ENCODE assay signal across 1 cellular context in genomic region chr7:150388709-150389531, GRCh38.
TF ChIP-seq lines count a peak whose summit lies in the region.

No MANE protein-coding gene starts in this region.

TF ChIP-seq in HepG2, 621 proteins besides CTCF, POLR2A, EP300 and RAD21 (continued from another document and continues in another):
- TF ChIP-seq ZNF710 (CRISPR knock-in tag; IDR thresholded peaks at IDR 0.05; ENCODE audit: borderline replicate concordance) (peak; percentile 94), BRD4 (CRISPR knock-in tag; IDR thresholded peaks at IDR 0.05) (peak; percentile 65; the same call in 1 of the 2 replicates), DBP (CRISPR knock-in tag; IDR thresholded peaks at IDR 0.05; ENCODE audit: not compliant biosample characterization) (no peak), BATF2 (CRISPR knock-in tag; IDR thresholded peaks at IDR 0.05) (no peak), MBD4 (IDR thresholded peaks at IDR 0.05; ENCODE audit: borderline replicate concordance, low read length) (no peak), RELA (CRISPR knock-in tag; IDR thresholded peaks at IDR 0.05) (peak; percentile 95; the same call in 1 of the 2 replicates), ZNF30 (CRISPR knock-in tag; IDR thresholded peaks at IDR 0.05) (no peak), ZNF816 (CRISPR knock-in tag; IDR thresholded peaks at IDR 0.05; ENCODE audit: borderline replicate concordance) (no peak), ZSCAN31 (CRISPR knock-in tag; IDR thresholded peaks at IDR 0.05; ENCODE audit: low read depth) (peak; percentile 96), CEBPB (IDR thresholded peaks at IDR 0.05; ENCODE audit: borderline replicate concordance, low read depth, low read length) (peak; percentile 98), SMARCC2 (IDR thresholded peaks at IDR 0.05) (no peak), GABPA (IDR thresholded peaks at IDR 0.05; ENCODE audit: low read depth, low read length) (no peak), GABPA (CRISPR knock-in tag; IDR thresholded peaks at IDR 0.05; ENCODE audit: low read depth) (no peak), ZNF790 (CRISPR knock-in tag; IDR thresholded peaks at IDR 0.05; ENCODE audit: borderline replicate concordance) (no peak), MLXIP (CRISPR knock-in tag; IDR thresholded peaks at IDR 0.05; ENCODE audit: borderline replicate concordance) (no peak), ARHGAP35 (CRISPR knock-in tag; IDR thresholded peaks at IDR 0.05; ENCODE audit: borderline replicate concordance) (peak; percentile 64; the same call in 1 of the 2 replicates), KDM4B (CRISPR knock-in tag; IDR thresholded peaks at IDR 0.05) (no peak; the same call in 1 of the 2 replicates), ZNF547 (CRISPR knock-in tag; IDR thresholded peaks at IDR 0.05) (peak; percentile 80), KLF11 (CRISPR knock-in tag; IDR thresholded peaks at IDR 0.05) (peak; percentile 89; the same call in 1 of the 2 replicates), ETV6 (CRISPR knock-in tag; conservative IDR thresholded peaks at IDR 0.05) (peak; percentile 74; the same call in 1 of the 2 replicates), GTF3A (CRISPR knock-in tag; conservative IDR thresholded peaks at IDR 0.05) (no peak), ATF5 (CRISPR knock-in tag; IDR thresholded peaks at IDR 0.05; ENCODE audit: low read depth) (no peak), GATA4 (IDR thresholded peaks at IDR 0.05; ENCODE audit: borderline replicate concordance, low read depth) (no peak), ZFP91 (CRISPR knock-in tag; IDR thresholded peaks at IDR 0.05; ENCODE audit: borderline replicate concordance) (peak; percentile 95), THAP7 (CRISPR knock-in tag; IDR thresholded peaks at IDR 0.05) (peak; percentile 49; the same call in 1 of the 2 replicates), ZBTB8A (CRISPR knock-in tag; IDR thresholded peaks at IDR 0.05; ENCODE audit: borderline replicate concordance, low read depth) (no peak), NFYB (CRISPR knock-in tag; IDR thresholded peaks at IDR 0.05) (no peak), PAXIP1 (CRISPR knock-in tag; conservative IDR thresholded peaks at IDR 0.05) (peak; percentile 91), YEATS2 (CRISPR knock-in tag; IDR thresholded peaks at IDR 0.05; ENCODE audit: borderline replicate concordance) (peak; percentile 78; the same call in 1 of the 2 replicates), ZNF891 (CRISPR knock-in tag; IDR thresholded peaks at IDR 0.05) (0 out of 2 replicates have a peak, but pooled peaks have one; percentile 49), PCBP1 (IDR thresholded peaks at IDR 0.05; ENCODE audit: borderline replicate concordance, low read depth, low read length) (no peak), ZNF564 (CRISPR knock-in tag; IDR thresholded peaks at IDR 0.05) (no peak), PHF8 (CRISPR knock-in tag; IDR thresholded peaks at IDR 0.05) (peak; percentile 65), ZSCAN20 (CRISPR knock-in tag; IDR thresholded peaks at IDR 0.05; ENCODE audit: borderline replicate concordance) (peak; percentile 69; the same call in 1 of the 2 replicates), RFX1 (IDR thresholded peaks at IDR 0.05) (no peak), ZNF75D (CRISPR knock-in tag; IDR thresholded peaks at IDR 0.05; ENCODE audit: borderline replicate concordance) (no peak), MTF1 (CRISPR knock-in tag; IDR thresholded peaks at IDR 0.05) (peak; percentile 56; the same call in 1 of the 2 replicates), MED8 (CRISPR knock-in tag; IDR thresholded peaks at IDR 0.05; ENCODE audit: insufficient replicate concordance) (peak; percentile 82), ZSCAN21 (CRISPR knock-in tag; IDR thresholded peaks at IDR 0.05; ENCODE audit: borderline replicate concordance) (peak; percentile 93), ZFP41 (CRISPR knock-in tag; IDR thresholded peaks at IDR 0.05; ENCODE audit: borderline replicate concordance) (no peak), ZNF205 (CRISPR knock-in tag; IDR thresholded peaks at IDR 0.05) (peak; percentile 87), BORCS8-MEF2B (CRISPR knock-in tag; IDR thresholded peaks at IDR 0.05) (peak; percentile 95), TAF1 (CRISPR knock-in tag; IDR thresholded peaks at IDR 0.05) (peak; percentile 58; the same call in 1 of the 2 replicates), ZNF784 (CRISPR knock-in tag; IDR thresholded peaks at IDR 0.05; ENCODE audit: borderline replicate concordance) (0 out of 2 replicates have a peak, but pooled peaks have one; percentile 27), CENPX (CRISPR knock-in tag; IDR thresholded peaks at IDR 0.05) (no peak), DPF2 (CRISPR knock-in tag; IDR thresholded peaks at IDR 0.05; ENCODE audit: borderline replicate concordance, low read depth) (peak; percentile 84), TP53 (CRISPR knock-in tag; conservative IDR thresholded peaks at IDR 0.05) (peak; percentile 94), ZNF776 (CRISPR knock-in tag; IDR thresholded peaks at IDR 0.05) (peak; percentile 86; the same call in 1 of the 2 replicates), ZNF260 (CRISPR knock-in tag; IDR thresholded peaks at IDR 0.05; ENCODE audit: borderline replicate concordance, low read depth) (no peak), ZNF746 (CRISPR knock-in tag; IDR thresholded peaks at IDR 0.05) (peak; percentile 74; the same call in 1 of the 2 replicates)
